In the genomic region with DNA sequence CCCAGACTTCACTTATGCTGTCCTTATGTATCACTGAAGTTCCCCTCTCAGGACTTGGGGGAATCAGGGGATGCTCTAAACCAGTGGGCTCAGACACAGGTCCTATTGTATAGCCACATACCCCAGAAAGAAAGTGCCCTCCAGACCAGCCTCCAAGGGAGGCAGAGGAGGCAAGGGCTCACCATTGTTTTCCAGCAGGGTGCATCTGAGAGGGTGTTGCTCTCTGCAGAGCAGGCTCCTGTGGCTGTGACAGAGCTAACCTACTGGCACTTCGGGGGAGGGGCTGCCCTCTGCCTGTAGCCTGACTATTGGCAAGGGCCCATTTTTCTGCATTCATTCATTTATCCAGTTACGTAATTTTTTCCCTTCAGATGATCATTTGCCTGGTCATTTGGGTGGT, we compare ENCODE assay signal across 2 cellular contexts.
TF ChIP-seq lines count a peak whose summit lies in the region.

No MANE protein-coding gene starts in this region.

TF ChIP-seq in GM23338, 12 proteins besides CTCF, POLR2A, EP300 and RAD21 (continued from another document and continues in another):
- no peak for TF ChIP-seq REST (IDR thresholded peaks at IDR 0.05; ENCODE audit: unreplicated experiment)
- TF ChIP-seq STAT1 (IDR thresholded peaks at IDR 0.05; ENCODE audit: unreplicated experiment): no peak
- no peak for TF ChIP-seq ZNF331 (CRISPR knock-in tag; IDR thresholded peaks at IDR 0.05; ENCODE audit: low read depth)
- no peak for TF ChIP-seq ETS1 (IDR thresholded peaks at IDR 0.05)
- TF ChIP-seq POLR2AphosphoS5 (IDR thresholded peaks at IDR 0.05; ENCODE audit: low read depth): no peak
- TF ChIP-seq ZNF114 (CRISPR knock-in tag; IDR thresholded peaks at IDR 0.05): no peak
- no peak for TF ChIP-seq CREB1 (CRISPR knock-in tag; IDR thresholded peaks at IDR 0.05; ENCODE audit: low read depth)
- no peak for TF ChIP-seq ZNF462 (CRISPR knock-in tag; IDR thresholded peaks at IDR 0.05)
- TF ChIP-seq NANOG (IDR thresholded peaks at IDR 0.05; ENCODE audit: borderline replicate concordance): no peak
- no peak for TF ChIP-seq JUNB (IDR thresholded peaks at IDR 0.05; ENCODE audit: unreplicated experiment)

TF ChIP-seq in H1, 55 proteins besides CTCF, POLR2A, EP300 and RAD21:
- TF ChIP-seq GABPA (IDR thresholded peaks at IDR 0.05; ENCODE audit: borderline replicate concordance, insufficient read depth, low read length) (no peak), CHD2 (IDR thresholded peaks at IDR 0.05; ENCODE audit: low read length) (no peak), RFX5 (IDR thresholded peaks at IDR 0.05; ENCODE audit: borderline replicate concordance, low read depth, low read length) (no peak), RXRA (IDR thresholded peaks at IDR 0.05; ENCODE audit: insufficient read depth, low read depth, low read length) (no peak), RBBP5 (IDR thresholded peaks at IDR 0.05; ENCODE audit: borderline replicate concordance, low read depth, low read length) (no peak)
TF ChIP-seq in H1: peak in this region for 0.
